ENCODE assay signal across 1 cellular context in genomic region chr5:181261320-181262085, GRCh38.
A peak's percentile ranks its signal among the peaks of the same experiment; 100 is the strongest.
TF ChIP-seq lines count a peak whose summit lies in the region.

No MANE protein-coding gene starts in this region.

TF ChIP-seq in GM12878, 131 proteins besides CTCF, POLR2A, EP300 and RAD21:
- TF ChIP-seq SIX5 (IDR thresholded peaks at IDR 0.05; ENCODE audit: low read depth, low read length, severe bottlenecking) = no peak
- TF ChIP-seq GATAD2B (conservative IDR thresholded peaks at IDR 0.05; ENCODE audit: low read depth) = 0 out of 2 replicates have a peak, but pooled peaks have one; percentile 58
- TF ChIP-seq JUND (IDR thresholded peaks at IDR 0.05; ENCODE audit: low read depth, low read length) = no peak
- no peak for TF ChIP-seq BCL11A (IDR thresholded peaks at IDR 0.05; ENCODE audit: low read depth, low read length)
- peak; percentile 49; the same call in 1 of the 2 replicates for TF ChIP-seq SPI1 (IDR thresholded peaks at IDR 0.05; ENCODE audit: borderline replicate concordance, insufficient read depth, low read depth, low read length)
- TF ChIP-seq PML (IDR thresholded peaks at IDR 0.05; ENCODE audit: low read length) = peak; percentile 61
- TF ChIP-seq TAF1 (IDR thresholded peaks at IDR 0.05; ENCODE audit: borderline replicate concordance, low read depth, low read length) = no peak
- TF ChIP-seq CREB1 (IDR thresholded peaks at IDR 0.05; ENCODE audit: low read depth) = no peak
- no peak for TF ChIP-seq MAX (IDR thresholded peaks at IDR 0.05; ENCODE audit: low read depth, low read length)
- TF ChIP-seq KLF5 (IDR thresholded peaks at IDR 0.05; ENCODE audit: partially characterized antibody) = peak; percentile 28
- 0 out of 2 replicates have a peak, but pooled peaks have one; percentile 38 for TF ChIP-seq ASH2L (IDR thresholded peaks at IDR 0.05; ENCODE audit: borderline replicate concordance, low read depth)
- TF ChIP-seq STAT1 (conservative IDR thresholded peaks at IDR 0.05) = no peak
- TF ChIP-seq POLR2AphosphoS5 (IDR thresholded peaks at IDR 0.05; ENCODE audit: low read length) = peak; percentile 66; the same call in 1 of the 2 replicates
- no peak for TF ChIP-seq BMI1 (IDR thresholded peaks at IDR 0.05; ENCODE audit: borderline replicate concordance)
- peak; percentile 10; the same call in 1 of the 2 replicates for TF ChIP-seq SMC3 (IDR thresholded peaks at IDR 0.05; ENCODE audit: borderline replicate concordance, low read length)
- no peak for TF ChIP-seq YBX1 (IDR thresholded peaks at IDR 0.05)
- TF ChIP-seq NFIC (IDR thresholded peaks at IDR 0.05; ENCODE audit: low read depth, low read length) = no peak
- TF ChIP-seq ZNF207 (IDR thresholded peaks at IDR 0.05; ENCODE audit: borderline replicate concordance) = 0 out of 2 replicates have a peak, but pooled peaks have one; percentile 37
- peak; percentile 66 for TF ChIP-seq RUNX3 (IDR thresholded peaks at IDR 0.05; ENCODE audit: low read length)
- no peak for TF ChIP-seq NR2C2 (IDR thresholded peaks at IDR 0.05; ENCODE audit: borderline replicate concordance, control insufficient read depth, insufficient read length, low read depth)
- no peak for TF ChIP-seq NBN (IDR thresholded peaks at IDR 0.05)
- TF ChIP-seq IRF5 (IDR thresholded peaks at IDR 0.05; ENCODE audit: borderline replicate concordance) = no peak
- no peak for TF ChIP-seq EZH2 (IDR thresholded peaks at IDR 0.05; ENCODE audit: borderline replicate concordance, control insufficient read depth, low read depth, low read length)
- TF ChIP-seq MYC (IDR thresholded peaks at IDR 0.05; ENCODE audit: insufficient read depth, insufficient read length, insufficient replicate concordance, low read length, severe bottlenecking) = no peak
- TF ChIP-seq FOXM1 (IDR thresholded peaks at IDR 0.05; ENCODE audit: low read depth, low read length) = no peak
- TF ChIP-seq SKIL (IDR thresholded peaks at IDR 0.05; ENCODE audit: low read depth, poor library complexity, severe bottlenecking) = no peak
- TF ChIP-seq POLR2AphosphoS2 (IDR thresholded peaks at IDR 0.05; ENCODE audit: low read depth, low read length) = no peak
- TF ChIP-seq ZNF687 (IDR thresholded peaks at IDR 0.05) = peak; percentile 69
- no peak for TF ChIP-seq SREBF2 (IDR thresholded peaks at IDR 0.05; ENCODE audit: low read length)
- TF ChIP-seq IKZF1 (conservative IDR thresholded peaks at IDR 0.05) = peak; percentile 83
- no peak for TF ChIP-seq RBBP5 (conservative IDR thresholded peaks at IDR 0.05)
- TF ChIP-seq LARP7 (IDR thresholded peaks at IDR 0.05) = peak; percentile 45
- no peak for TF ChIP-seq MLLT1 (IDR thresholded peaks at IDR 0.05)
- TF ChIP-seq BACH1 (IDR thresholded peaks at IDR 0.05; ENCODE audit: borderline replicate concordance) = peak; percentile 22; the same call in 1 of the 2 replicates
- TF ChIP-seq TCF3 (IDR thresholded peaks at IDR 0.05; ENCODE audit: borderline replicate concordance, insufficient read depth, low read depth, low read length) = no peak
- peak; percentile 67; the same call in 1 of the 2 replicates for TF ChIP-seq DPF2 (IDR thresholded peaks at IDR 0.05)
- no peak for TF ChIP-seq IKZF2 (IDR thresholded peaks at IDR 0.05)
- TF ChIP-seq ZBTB33 (IDR thresholded peaks at IDR 0.05) = no peak
- no peak for TF ChIP-seq NR2F1 (conservative IDR thresholded peaks at IDR 0.05)
- no peak; the same call in 1 of the 2 replicates for TF ChIP-seq MTA3 (IDR thresholded peaks at IDR 0.05; ENCODE audit: borderline replicate concordance, low read length)
- no peak for TF ChIP-seq RAD51 (IDR thresholded peaks at IDR 0.05)
- TF ChIP-seq RB1 (IDR thresholded peaks at IDR 0.05; ENCODE audit: borderline replicate concordance) = no peak
- no peak for TF ChIP-seq ZSCAN29 (IDR thresholded peaks at IDR 0.05)
- TF ChIP-seq ETV6 (conservative IDR thresholded peaks at IDR 0.05 in 1 of 2, IDR thresholded peaks at IDR 0.05 in 1 of 2; ENCODE audit: borderline replicate concordance in 1 of 2, low read depth in 1 of 2) = no peak
- TF ChIP-seq ZNF24 (IDR thresholded peaks at IDR 0.05) = no peak
- no peak for TF ChIP-seq GABPA (IDR thresholded peaks at IDR 0.05; ENCODE audit: low read depth)
- peak; percentile 31; the same call in 1 of the 2 replicates for TF ChIP-seq NKRF (conservative IDR thresholded peaks at IDR 0.05)
- no peak for TF ChIP-seq YY1 (IDR thresholded peaks at IDR 0.05; ENCODE audit: low read depth, low read length)
- no peak for TF ChIP-seq FOS (IDR thresholded peaks at IDR 0.05; ENCODE audit: borderline replicate concordance, extremely low read depth, insufficient read length)
- peak; percentile 16; the same call in 1 of the 2 replicates for TF ChIP-seq HCFC1 (IDR thresholded peaks at IDR 0.05; ENCODE audit: low read length)
- peak; percentile 54; the same call in 1 of the 2 replicates for TF ChIP-seq SMAD5 (IDR thresholded peaks at IDR 0.05; ENCODE audit: low read depth)
- no peak for TF ChIP-seq SUPT20H (IDR thresholded peaks at IDR 0.05; ENCODE audit: borderline replicate concordance, control insufficient read depth, low read depth, low read length)
- no peak for TF ChIP-seq E2F8 (IDR thresholded peaks at IDR 0.05; ENCODE audit: low read depth, partially characterized antibody)
- peak; percentile 72 for TF ChIP-seq CBFB (IDR thresholded peaks at IDR 0.05; ENCODE audit: low read depth)
- no peak for TF ChIP-seq HDAC6 (IDR thresholded peaks at IDR 0.05; ENCODE audit: unreplicated experiment)
- no peak for TF ChIP-seq TBL1XR1 (IDR thresholded peaks at IDR 0.05; ENCODE audit: low read depth, low read length)
- peak; percentile 0; the same call in 1 of the 2 replicates for TF ChIP-seq SIN3A (IDR thresholded peaks at IDR 0.05; ENCODE audit: low read depth, low read length)
